ENCODE assay signal across 25 cellular contexts in genomic region chrX:148741441-148741840, GRCh38.
DNase-seq lines count a peak whose midpoint lies in the region; ATAC-seq and TF ChIP-seq lines count a peak whose summit lies in the region.
"Had no signal": no experiment of that assay in that cellular context is flagged by ENCODE, and none has a peak within 500 bp of the region (broad histone marks: within the 10 kb centered on the region; RNA-seq: fewer than 3 reads in every experiment).

No MANE protein-coding gene starts in this region.

- H3K4me3 ChIP-seq in right cardiac atrium (ENCODE audit: low read length) (no peak overlapping the region), right atrium auricular region (no peak overlapping the region), mesendoderm (ENCODE audit: low read length) (no peak overlapping the region)
- H3K4me3 ChIP-seq: SK-N-MC had no signal

- DNase-seq in right cardiac atrium, result peak in 2 of 3 donors; percentile 40 to 41
- DNase-seq in right atrium auricular region (ENCODE audit: low spot score), result no peak
- DNase-seq in endothelial cell (ENCODE audit: low spot score), result peak; percentile 2
- peak; percentile 47 for DNase-seq in mesendoderm
- no peak for DNase-seq in amniotic stem cell (lab: John Stamatoyannopoulos, UW)
- DNase-seq: 8988T; C1 segment of cervical spinal cord; Calu3; CD8-positive, alpha-beta T cell; DMS153; GDM1; H7; KBM-7; NCI-H1092 treated with DMSO at 0.1 percent for 48 hours; NCI-H146; NCI-H2029; NCI-H345; NCI-H524; NCI-H774; NK-92 treated with Interleukin-12 subunit alpha and Interleukin-12 subunit beta, amount 100 ng/mL, for 24 hours; SHP77 treated with DMSO at 0.1 percent for 48 hours had no signal

- no peaks in the 10 kb centered on the region for H3K9me3 Mint-ChIP-seq in endothelial cell (ENCODE audit: unreplicated experiment)
- H3K9me3 Mint-ChIP-seq: CD8-positive, alpha-beta T cell had no signal

- peaks cover 5% of the 10 kb centered on the region for H3K4me1 Mint-ChIP-seq in endothelial cell (ENCODE audit: unreplicated experiment)

- no peak overlapping the region for H4K8ac ChIP-seq in mesendoderm (ENCODE audit: low read depth, low read length)

- H3K56ac ChIP-seq in mesendoderm (ENCODE audit: low read length), result no peak overlapping the region

- H3K27me3 Mint-ChIP-seq in endothelial cell (ENCODE audit: unreplicated experiment), result no peaks in the 10 kb centered on the region

- H2AK5ac ChIP-seq in mesendoderm (ENCODE audit: low read length), result no peak overlapping the region

- H3K18ac ChIP-seq in mesendoderm (ENCODE audit: low read length), result no peak overlapping the region

- H3K36me3 ChIP-seq in right atrium auricular region (no peaks in the 10 kb centered on the region), mesendoderm (ENCODE audit: control insufficient read depth, insufficient read depth, low read length) (no peaks in the 10 kb centered on the region)

- H3K9ac ChIP-seq in mesendoderm (ENCODE audit: low read length), result no peak overlapping the region

- 38% methylated on average over 6 of the region's 6 CpGs for WGBS in right cardiac atrium
- no CpG with 5 or more reads among the region's 6 CpGs for WGBS in mesendoderm (ENCODE audit: extremely low coverage, insufficient coverage, low lambda C conversion rate)

- H3K27ac ChIP-seq in right cardiac atrium (ENCODE audit: low read length), result no peak overlapping the region
- no peak overlapping the region for H3K27ac ChIP-seq in right atrium auricular region
- H3K27ac ChIP-seq in mesendoderm (ENCODE audit: low read depth, low read length), result no peak overlapping the region
- H3K27ac ChIP-seq: RWPE1, SK-N-MC had no signal

- no peaks in the 10 kb centered on the region for H3K79me2 ChIP-seq in mesendoderm (ENCODE audit: control insufficient read depth, insufficient read depth, low read length)

- H3K27ac Mint-ChIP-seq in endothelial cell (ENCODE audit: unreplicated experiment), result no peak overlapping the region
- H3K27ac Mint-ChIP-seq: CD8-positive, alpha-beta T cell had no signal

- H3K79me1 ChIP-seq in mesendoderm (ENCODE audit: low read length), result no peaks in the 10 kb centered on the region

- H3K27me3 ChIP-seq in right cardiac atrium (ENCODE audit: control insufficient read depth, insufficient read depth) (no peaks in the 10 kb centered on the region), right atrium auricular region (no peaks in the 10 kb centered on the region), mesendoderm (ENCODE audit: insufficient read depth, low read length, poor library complexity) (no peaks in the 10 kb centered on the region)

- TF ChIP-seq CTCF in right atrium auricular region (IDR thresholded peaks at IDR 0.05) (no peak), endothelial cell (IDR thresholded peaks at IDR 0.05; ENCODE audit: unreplicated experiment) (no peak)

- no peak overlapping the region for H2BK15ac ChIP-seq in mesendoderm (replicated peaks; ENCODE audit: low read depth)

- no peak for ATAC-seq in right cardiac atrium
- ATAC-seq in GM18858 (IDR thresholded peaks at IDR 0.05; ENCODE audit: unreplicated experiment), result no peak
- ATAC-seq in GM21360 (IDR thresholded peaks at IDR 0.05; ENCODE audit: unreplicated experiment), result no peak
- ATAC-seq: CD8-positive, alpha-beta T cell had no signal

- H3K9me3 ChIP-seq in right cardiac atrium (ENCODE audit: control insufficient read depth, low read length), result no peaks in the 10 kb centered on the region
- H3K9me3 ChIP-seq in right atrium auricular region, result peaks cover 0 to 3% of the 10 kb centered on the region in 2 donors

- H2BK120ac ChIP-seq in mesendoderm (ENCODE audit: low read depth, low read length), result no peak overlapping the region

- H3K4ac ChIP-seq in mesendoderm (ENCODE audit: low read depth, low read length), result no peak overlapping the region

- H2BK5ac ChIP-seq in mesendoderm (ENCODE audit: low read length), result no peak overlapping the region

- intact Hi-C loops in right cardiac atrium (cut with DNase I), result no loop called here

- H3K4me1 ChIP-seq in right cardiac atrium (ENCODE audit: control insufficient read depth, insufficient read depth, low read length), result no peaks in the 10 kb centered on the region
- H3K4me1 ChIP-seq in right atrium auricular region, result no peaks in the 10 kb centered on the region
- H3K4me1 ChIP-seq in mesendoderm (ENCODE audit: control insufficient read depth, low read depth, low read length), result no peaks in the 10 kb centered on the region

- H3K4me3 Mint-ChIP-seq in endothelial cell (ENCODE audit: unreplicated experiment), result peak overlapping the region; percentile 7
- H3K4me3 Mint-ChIP-seq: CD8-positive, alpha-beta T cell had no signal

- no peak overlapping the region for H3K4me2 ChIP-seq in mesendoderm (ENCODE audit: low read length)

- H4K5ac ChIP-seq in mesendoderm (ENCODE audit: low read length), result no peak overlapping the region

- H3K36me3 Mint-ChIP-seq in endothelial cell (ENCODE audit: low read depth, unreplicated experiment), result no peaks in the 10 kb centered on the region
- H3K36me3 Mint-ChIP-seq: CD8-positive, alpha-beta T cell had no signal

- no peak overlapping the region for H3K23ac ChIP-seq in mesendoderm (ENCODE audit: low read length)

Comparison
In these comparisons a context has a peak if more than half of its experiments do, and no peak if none do; other contexts are left out.
1. DNase-seq: peak in right cardiac atrium (2 of 3), endothelial cell (single experiment) and mesendoderm (single experiment); none in right atrium auricular region (single experiment) and amniotic stem cell (single experiment).